ENCODE assay signal across 1 cellular context in genomic region chr1:17629460-17629859, GRCh38.
TF ChIP-seq lines count a peak whose summit lies in the region.

No MANE protein-coding gene starts in this region.

TF ChIP-seq in GM23338, 12 proteins besides CTCF, POLR2A, EP300 and RAD21:
- TF ChIP-seq, protein P1, sequence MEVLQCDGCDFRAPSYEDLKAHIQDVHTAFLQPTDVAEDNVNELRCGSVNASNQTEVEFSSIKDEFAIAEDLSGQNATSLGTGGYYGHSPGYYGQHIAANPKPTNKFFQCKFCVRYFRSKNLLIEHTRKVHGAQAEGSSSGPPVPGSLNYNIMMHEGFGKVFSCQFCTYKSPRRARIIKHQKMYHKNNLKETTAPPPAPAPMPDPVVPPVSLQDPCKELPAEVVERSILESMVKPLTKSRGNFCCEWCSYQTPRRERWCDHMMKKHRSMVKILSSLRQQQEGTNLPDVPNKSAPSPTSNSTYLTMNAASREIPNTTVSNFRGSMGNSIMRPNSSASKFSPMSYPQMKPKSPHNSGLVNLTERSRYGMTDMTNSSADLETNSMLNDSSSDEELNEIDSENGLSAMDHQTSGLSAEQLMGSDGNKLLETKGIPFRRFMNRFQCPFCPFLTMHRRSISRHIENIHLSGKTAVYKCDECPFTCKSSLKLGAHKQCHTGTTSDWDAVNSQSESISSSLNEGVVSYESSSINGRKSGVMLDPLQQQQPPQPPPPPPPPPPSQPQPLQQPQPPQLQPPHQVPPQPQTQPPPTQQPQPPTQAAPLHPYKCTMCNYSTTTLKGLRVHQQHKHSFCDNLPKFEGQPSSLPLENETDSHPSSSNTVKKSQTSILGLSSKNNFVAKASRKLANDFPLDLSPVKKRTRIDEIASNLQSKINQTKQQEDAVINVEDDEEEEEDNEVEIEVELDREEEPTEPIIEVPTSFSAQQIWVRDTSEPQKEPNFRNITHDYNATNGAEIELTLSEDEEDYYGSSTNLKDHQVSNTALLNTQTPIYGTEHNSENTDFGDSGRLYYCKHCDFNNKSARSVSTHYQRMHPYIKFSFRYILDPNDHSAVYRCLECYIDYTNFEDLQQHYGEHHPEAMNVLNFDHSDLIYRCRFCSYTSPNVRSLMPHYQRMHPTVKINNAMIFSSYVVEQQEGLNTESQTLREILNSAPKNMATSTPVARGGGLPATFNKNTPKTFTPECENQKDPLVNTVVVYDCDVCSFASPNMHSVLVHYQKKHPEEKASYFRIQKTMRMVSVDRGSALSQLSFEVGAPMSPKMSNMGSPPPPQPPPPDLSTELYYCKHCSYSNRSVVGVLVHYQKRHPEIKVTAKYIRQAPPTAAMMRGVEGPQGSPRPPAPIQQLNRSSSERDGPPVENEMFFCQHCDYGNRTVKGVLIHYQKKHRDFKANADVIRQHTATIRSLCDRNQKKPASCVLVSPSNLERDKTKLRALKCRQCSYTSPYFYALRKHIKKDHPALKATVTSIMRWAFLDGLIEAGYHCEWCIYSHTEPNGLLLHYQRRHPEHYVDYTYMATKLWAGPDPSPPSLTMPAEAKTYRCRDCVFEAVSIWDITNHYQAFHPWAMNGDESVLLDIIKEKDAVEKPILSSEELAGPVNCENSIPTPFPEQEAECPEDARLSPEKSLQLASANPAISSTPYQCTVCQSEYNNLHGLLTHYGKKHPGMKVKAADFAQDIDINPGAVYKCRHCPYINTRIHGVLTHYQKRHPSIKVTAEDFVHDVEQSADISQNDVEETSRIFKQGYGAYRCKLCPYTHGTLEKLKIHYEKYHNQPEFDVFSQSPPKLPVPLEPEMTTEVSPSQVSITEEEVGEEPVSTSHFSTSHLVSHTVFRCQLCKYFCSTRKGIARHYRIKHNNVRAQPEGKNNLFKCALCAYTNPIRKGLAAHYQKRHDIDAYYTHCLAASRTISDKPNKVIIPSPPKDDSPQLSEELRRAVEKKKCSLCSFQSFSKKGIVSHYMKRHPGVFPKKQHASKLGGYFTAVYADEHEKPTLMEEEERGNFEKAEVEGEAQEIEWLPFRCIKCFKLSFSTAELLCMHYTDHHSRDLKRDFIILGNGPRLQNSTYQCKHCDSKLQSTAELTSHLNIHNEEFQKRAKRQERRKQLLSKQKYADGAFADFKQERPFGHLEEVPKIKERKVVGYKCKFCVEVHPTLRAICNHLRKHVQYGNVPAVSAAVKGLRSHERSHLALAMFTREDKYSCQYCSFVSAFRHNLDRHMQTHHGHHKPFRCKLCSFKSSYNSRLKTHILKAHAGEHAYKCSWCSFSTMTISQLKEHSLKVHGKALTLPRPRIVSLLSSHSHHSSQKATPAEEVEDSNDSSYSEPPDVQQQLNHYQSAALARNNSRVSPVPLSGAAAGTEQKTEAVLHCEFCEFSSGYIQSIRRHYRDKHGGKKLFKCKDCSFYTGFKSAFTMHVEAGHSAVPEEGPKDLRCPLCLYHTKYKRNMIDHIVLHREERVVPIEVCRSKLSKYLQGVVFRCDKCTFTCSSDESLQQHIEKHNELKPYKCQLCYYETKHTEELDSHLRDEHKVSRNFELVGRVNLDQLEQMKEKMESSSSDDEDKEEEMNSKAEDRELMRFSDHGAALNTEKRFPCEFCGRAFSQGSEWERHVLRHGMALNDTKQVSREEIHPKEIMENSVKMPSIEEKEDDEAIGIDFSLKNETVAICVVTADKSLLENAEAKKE (CRISPR knock-in tag; IDR thresholded peaks at IDR 0.05) = no peak
- no peak for TF ChIP-seq POLR2AphosphoS5 (IDR thresholded peaks at IDR 0.05; ENCODE audit: low read depth)
- no peak for TF ChIP-seq EZH2phosphoT487 (IDR thresholded peaks at IDR 0.05; ENCODE audit: unreplicated experiment)
- TF ChIP-seq, protein P2, sequence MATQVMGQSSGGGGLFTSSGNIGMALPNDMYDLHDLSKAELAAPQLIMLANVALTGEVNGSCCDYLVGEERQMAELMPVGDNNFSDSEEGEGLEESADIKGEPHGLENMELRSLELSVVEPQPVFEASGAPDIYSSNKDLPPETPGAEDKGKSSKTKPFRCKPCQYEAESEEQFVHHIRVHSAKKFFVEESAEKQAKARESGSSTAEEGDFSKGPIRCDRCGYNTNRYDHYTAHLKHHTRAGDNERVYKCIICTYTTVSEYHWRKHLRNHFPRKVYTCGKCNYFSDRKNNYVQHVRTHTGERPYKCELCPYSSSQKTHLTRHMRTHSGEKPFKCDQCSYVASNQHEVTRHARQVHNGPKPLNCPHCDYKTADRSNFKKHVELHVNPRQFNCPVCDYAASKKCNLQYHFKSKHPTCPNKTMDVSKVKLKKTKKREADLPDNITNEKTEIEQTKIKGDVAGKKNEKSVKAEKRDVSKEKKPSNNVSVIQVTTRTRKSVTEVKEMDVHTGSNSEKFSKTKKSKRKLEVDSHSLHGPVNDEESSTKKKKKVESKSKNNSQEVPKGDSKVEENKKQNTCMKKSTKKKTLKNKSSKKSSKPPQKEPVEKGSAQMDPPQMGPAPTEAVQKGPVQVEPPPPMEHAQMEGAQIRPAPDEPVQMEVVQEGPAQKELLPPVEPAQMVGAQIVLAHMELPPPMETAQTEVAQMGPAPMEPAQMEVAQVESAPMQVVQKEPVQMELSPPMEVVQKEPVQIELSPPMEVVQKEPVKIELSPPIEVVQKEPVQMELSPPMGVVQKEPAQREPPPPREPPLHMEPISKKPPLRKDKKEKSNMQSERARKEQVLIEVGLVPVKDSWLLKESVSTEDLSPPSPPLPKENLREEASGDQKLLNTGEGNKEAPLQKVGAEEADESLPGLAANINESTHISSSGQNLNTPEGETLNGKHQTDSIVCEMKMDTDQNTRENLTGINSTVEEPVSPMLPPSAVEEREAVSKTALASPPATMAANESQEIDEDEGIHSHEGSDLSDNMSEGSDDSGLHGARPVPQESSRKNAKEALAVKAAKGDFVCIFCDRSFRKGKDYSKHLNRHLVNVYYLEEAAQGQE (IDR thresholded peaks at IDR 0.05; ENCODE audit: unreplicated experiment) = no peak
- no peak for TF ChIP-seq ZNF114 (CRISPR knock-in tag; IDR thresholded peaks at IDR 0.05)
- no peak for TF ChIP-seq JUNB (IDR thresholded peaks at IDR 0.05; ENCODE audit: unreplicated experiment)
- no peak for TF ChIP-seq NANOG (IDR thresholded peaks at IDR 0.05; ENCODE audit: borderline replicate concordance)
- no peak for TF ChIP-seq ZNF331 (CRISPR knock-in tag; IDR thresholded peaks at IDR 0.05; ENCODE audit: low read depth)
- TF ChIP-seq ETS1 (IDR thresholded peaks at IDR 0.05) = no peak
- TF ChIP-seq STAT1 (IDR thresholded peaks at IDR 0.05; ENCODE audit: unreplicated experiment) = no peak
- TF ChIP-seq EZH2 (IDR thresholded peaks at IDR 0.05; ENCODE audit: low read depth, unreplicated experiment) = no peak
- no peak for TF ChIP-seq CREB1 (CRISPR knock-in tag; IDR thresholded peaks at IDR 0.05; ENCODE audit: low read depth)
